In the genomic region with DNA sequence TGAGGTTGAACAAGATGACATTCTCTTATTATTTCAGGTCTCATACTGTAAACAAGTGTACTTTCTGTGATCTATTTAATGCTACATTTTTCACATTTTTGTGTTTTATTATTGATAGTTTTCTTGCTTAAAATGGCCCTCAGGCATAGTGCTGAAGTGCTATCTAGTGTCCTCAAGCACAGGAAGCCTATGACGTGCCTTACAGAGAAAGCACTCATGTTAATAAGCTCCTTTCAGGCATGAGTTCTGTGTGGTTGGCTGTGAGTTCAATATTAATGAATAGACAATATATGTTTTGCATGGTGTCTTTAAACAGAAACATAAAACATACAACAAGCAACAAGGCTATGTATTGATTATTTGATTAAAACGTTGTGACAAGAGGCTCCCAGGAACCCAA, we compare ENCODE assay signal across 23 cellular contexts.
"Had no signal": no experiment of that assay in that cellular context is flagged by ENCODE, and none has a peak within 500 bp of the region (broad histone marks: within the 10 kb centered on the region; RNA-seq: fewer than 3 reads in every experiment).

No MANE protein-coding gene starts in this region.

- DNase-seq: hypothalamus; kidney glomerular epithelial cell; left cardiac atrium; lower lobe of right lung; mammary epithelial cell; mesenchymal stem cell; naive thymus-derived CD8-positive, alpha-beta T cell; nucleus accumbens; pancreas; posterior cingulate gyrus; retina; right cardiac atrium; stimulated activated CD4-positive, alpha-beta T cell treated with anti-CD3 and anti-CD28 coated beads, Interleukin-12 subunit alpha, Interleukin-12 subunit beta, amount 100 ng/mL, for 4 hours; stimulated activated CD4-positive, alpha-beta T cell treated with anti-CD3 and anti-CD28 coated beads, Interleukin-15, amount 100 ng/mL, for 24 hours; stimulated activated CD4-positive, alpha-beta T cell treated with anti-CD3 and anti-CD28 coated beads, Interleukin-4, amount 100 ng/mL, for 24 hours; stimulated activated naive CD4-positive, alpha-beta T cell; tibial artery; upper lobe of right lung; uterus had no signal

- ATAC-seq: left cardiac atrium; left lobe of liver; lower lobe of right lung; naive thymus-derived CD8-positive, alpha-beta T cell; pancreas; right cardiac atrium; sciatic nerve; stimulated activated effector memory CD8-positive, alpha-beta T cell treated with anti-CD3 and anti-CD28 coated beads, Interleukin-12 subunit alpha, Interleukin-12 subunit beta, amount 100 ng/mL, for 72 hours; upper lobe of right lung had no signal

- FAIRE-seq: keratinocyte had no signal
